ENCODE assay signal across 1 cellular context in the genomic region with DNA sequence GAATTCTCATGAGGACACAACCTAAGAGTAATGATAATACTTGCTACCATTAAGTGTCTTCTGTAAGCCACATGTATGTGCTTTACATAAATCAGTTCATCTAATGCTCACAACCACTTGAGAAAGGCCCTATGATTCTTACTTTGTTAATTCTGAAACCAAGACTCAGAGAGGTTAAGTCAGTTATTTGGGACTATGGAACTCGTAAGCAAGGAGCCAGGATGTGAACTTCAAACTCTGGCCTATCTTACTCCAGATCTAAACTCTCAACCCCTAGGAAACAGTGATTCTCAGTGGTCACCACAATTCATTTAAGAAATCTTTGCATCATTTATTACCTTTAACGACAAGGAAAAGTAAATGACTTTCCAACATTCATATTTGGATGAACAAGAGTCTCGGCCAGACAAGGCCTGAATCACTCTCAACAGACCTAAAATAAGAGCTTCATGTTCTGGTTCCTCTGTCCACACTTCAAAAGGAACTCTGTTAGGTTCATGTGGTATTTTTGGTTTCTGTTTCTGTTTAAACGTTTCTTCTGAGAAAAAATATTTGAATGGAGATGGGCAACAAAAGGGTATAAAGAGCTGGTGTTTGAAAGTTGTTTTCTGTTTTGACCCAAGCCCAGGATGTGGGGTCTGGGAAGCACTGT.
TF ChIP-seq lines count a peak whose summit lies in the region.

No MANE protein-coding gene starts in this region.

TF ChIP-seq in GM12878, 131 proteins besides CTCF, POLR2A, EP300 and RAD21 (continued from another document):
- TF ChIP-seq, protein P1, sequence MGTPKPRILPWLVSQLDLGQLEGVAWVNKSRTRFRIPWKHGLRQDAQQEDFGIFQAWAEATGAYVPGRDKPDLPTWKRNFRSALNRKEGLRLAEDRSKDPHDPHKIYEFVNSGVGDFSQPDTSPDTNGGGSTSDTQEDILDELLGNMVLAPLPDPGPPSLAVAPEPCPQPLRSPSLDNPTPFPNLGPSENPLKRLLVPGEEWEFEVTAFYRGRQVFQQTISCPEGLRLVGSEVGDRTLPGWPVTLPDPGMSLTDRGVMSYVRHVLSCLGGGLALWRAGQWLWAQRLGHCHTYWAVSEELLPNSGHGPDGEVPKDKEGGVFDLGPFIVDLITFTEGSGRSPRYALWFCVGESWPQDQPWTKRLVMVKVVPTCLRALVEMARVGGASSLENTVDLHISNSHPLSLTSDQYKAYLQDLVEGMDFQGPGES (IDR thresholded peaks at IDR 0.05): no peak
TF ChIP-seq in GM12878: peak in this region for 24.
